9 cellular contexts compared by ENCODE assay signal in genomic region chr1:43274125-43274803, GRCh38. TPM values are rescaled to one million over a fixed set of nuclear protein-coding genes. Genes with fewer than 3 reads are reported as not detected.
DNase-seq lines count a peak whose midpoint lies in the region; ATAC-seq lines count a peak whose summit lies in the region.
"Had no signal": no experiment of that assay in that cellular context is flagged by ENCODE, and none has a peak within 500 bp of the region (broad histone marks: within the 10 kb centered on the region; RNA-seq: fewer than 3 reads in every experiment).

No MANE protein-coding gene starts in this region.

- H3K36me3 ChIP-seq in SJCRH30, result no peaks in the 10 kb centered on the region

- H3K4me1 ChIP-seq in SJCRH30, result no peaks in the 10 kb centered on the region
- H3K4me1 ChIP-seq: psoas muscle had no signal

- H3K27me3 ChIP-seq in SJCRH30, result peaks cover 12% of the 10 kb centered on the region; the same call in 1 of the 2 replicates

- no peak overlapping the region for H3K4me3 ChIP-seq in SJCRH30
- H3K4me3 ChIP-seq: psoas muscle had no signal

- DNase-seq in activated T-cell treated with anti-CD3 and anti-CD28 coated beads for 1 hour (ENCODE audit: low read depth) (peak; percentile 9), activated T-cell treated with anti-CD3 and anti-CD28 coated beads for 4 hours (no peak), SJCRH30 (peak; percentile 28 to 34), caudate nucleus (lab: John Stamatoyannopoulos, UW) (peak in 1 of 61 donors; percentile 34), myocyte (ENCODE audit: low read depth) (peak; percentile 5)
- DNase-seq: psoas muscle had no signal

- H3K27ac ChIP-seq in SJCRH30 (no peak overlapping the region), caudate nucleus (ENCODE audit: low read depth, low read length) (peak overlapping the region; percentile 1)
- H3K27ac ChIP-seq: psoas muscle had no signal

- no peaks in the 10 kb centered on the region for H3K9me3 ChIP-seq in SJCRH30 (replicated peaks)
- H3K9me3 ChIP-seq: psoas muscle had no signal

- ATAC-seq in HG03108 (IDR thresholded peaks at IDR 0.05; ENCODE audit: unreplicated experiment) (no peak), GM21423 (IDR thresholded peaks at IDR 0.05; ENCODE audit: unreplicated experiment) (no peak), GM19324 (IDR thresholded peaks at IDR 0.05; ENCODE audit: low FRiP score, unreplicated experiment) (no peak)

RNA-seq across cellular contexts. Expression of gene TMEM125, which starts 4.5 kb away (rescaled TPM):
- total RNA-seq in SJCRH30 (2014; rRNA removed; shearing (Covaris generic)), result not detected in 2 replicates
- total RNA-seq in myocyte, result not detected in 2 replicates
- polyA plus RNA-seq in myocyte (2012), result 0.04 TPM
- total RNA-seq: psoas muscle had no signal
- polyA plus RNA-seq: psoas muscle had no signal

RNA-seq across cellular contexts. Expression of gene C1orf210, which starts 11.1 kb away (rescaled TPM):
- total RNA-seq in SJCRH30 (2014; rRNA removed; shearing (Covaris generic)), result not detected in 2 replicates
- total RNA-seq in myocyte, result not detected in 2 replicates
- polyA plus RNA-seq in myocyte (2012), result not detected
- total RNA-seq: psoas muscle had no signal

RNA-seq across cellular contexts. Expression of gene TIE1, which starts 26.5 kb away (rescaled TPM):
- 0.61 and 1.5 TPM in 2 replicates for total RNA-seq in SJCRH30 (2014; rRNA removed; shearing (Covaris generic))
- 0.11 TPM in 1 of 2 replicates, not detected in the other for total RNA-seq in myocyte
- 0.23 TPM for polyA plus RNA-seq in myocyte (2012)
